ENCODE assay signal across 10 cellular contexts in genomic region chr16:17034477-17035252, GRCh38.
"Had no signal": no experiment of that assay in that cellular context is flagged by ENCODE, and none has a peak within 500 bp of the region (broad histone marks: within the 10 kb centered on the region; RNA-seq: fewer than 3 reads in every experiment).

No MANE protein-coding gene starts in this region.

- H3K27ac ChIP-seq: GM23248 had no signal

- H3K9ac ChIP-seq: GM23248 had no signal

- H3K4me3 Mint-ChIP-seq: H9, HFFc6 had no signal

- H3K36me3 ChIP-seq: HAP-1 had no signal

- H3K4me1 Mint-ChIP-seq: H9 had no signal

- H3K9me3 Mint-ChIP-seq: HFFc6 had no signal

- H3K9me3 ChIP-seq: HAP-1 had no signal

- FAIRE-seq: H1, H54 had no signal

- H3K4me3 ChIP-seq: GM23248, HAP-1 had no signal

- ATAC-seq: HCT116 had no signal

- H2AFZ ChIP-seq: GM23248 had no signal

- H3K4me1 ChIP-seq: HAP-1 had no signal

- DNase-seq: GM23248, GOT3, H7, H9, HCEC 1CT, HFFc6 had no signal

- H3K27ac Mint-ChIP-seq: H9, HFFc6 had no signal
